28 cellular contexts compared by ENCODE assay signal in genomic region chr5:16664368-16664767, GRCh38. TPM values are rescaled to one million over a fixed set of nuclear protein-coding genes. Genes with fewer than 3 reads are reported as not detected.
"Had no signal": no experiment of that assay in that cellular context is flagged by ENCODE, and none has a peak within 500 bp of the region (broad histone marks: within the 10 kb centered on the region; RNA-seq: fewer than 3 reads in every experiment).

No MANE protein-coding gene starts in this region.

- DNase-seq: cortex of kidney; effector memory CD8-positive, alpha-beta T cell; erythroblast; esophagus squamous epithelium; foreskin melanocyte; glutamatergic neuron; heart right ventricle; hippocampal formation; left cardiac atrium; left lung; mucosa of descending colon; naive B cell; occipital lobe; ovary; psoas muscle; right cardiac atrium; sigmoid colon; stimulated activated CD4-positive, alpha-beta T cell treated with anti-CD3 and anti-CD28 coated beads, Interleukin-2, amount 100 ng/mL, for 24 hours; stimulated activated CD4-positive, alpha-beta T cell treated with anti-CD3 and anti-CD28 coated beads, Interleukin-4, amount 100 ng/mL, for 24 hours; stimulated activated naive CD4-positive, alpha-beta T cell treated with Interleukin-2 at 50 U/mL for 16 hours; stomach; thyroid gland; trophoblast cell had no signal

- H3K4me1 Mint-ChIP-seq: naive B cell; stimulated activated effector memory CD8-positive, alpha-beta T cell treated with anti-CD3 and anti-CD28 coated beads, Interleukin-12 subunit alpha, Interleukin-12 subunit beta, amount 100 ng/mL, for 72 hours had no signal

- H3K9me3 ChIP-seq: esophagus squamous epithelium, heart right ventricle, left lung, mucosa of descending colon, ovary, psoas muscle, sigmoid colon, stomach, thyroid gland had no signal

- H3K9me3 Mint-ChIP-seq: effector memory CD8-positive, alpha-beta T cell; mesothelial cell of epicardium; naive B cell; stimulated activated effector memory CD8-positive, alpha-beta T cell treated with anti-CD3 and anti-CD28 coated beads, Interleukin-12 subunit alpha, Interleukin-12 subunit beta, amount 100 ng/mL, for 72 hours had no signal

- ATAC-seq: effector memory CD8-positive, alpha-beta T cell; heart right ventricle; left cardiac atrium; left lung; mucosa of descending colon; natural killer cell treated with Interleukin-12 subunit alpha and Interleukin-12 subunit beta and Interleukin-15 and Interleukin-18, amount 100 ng/mL, for 72 hours; psoas muscle; right cardiac atrium; stimulated activated effector memory CD8-positive, alpha-beta T cell treated with anti-CD3 and anti-CD28 coated beads, Interleukin-12 subunit alpha, Interleukin-12 subunit beta, amount 100 ng/mL, for 72 hours had no signal

- H3K4me3 Mint-ChIP-seq: effector memory CD8-positive, alpha-beta T cell; mesothelial cell of epicardium; naive B cell; natural killer cell treated with Interleukin-12 subunit alpha and Interleukin-12 subunit beta and Interleukin-15 and Interleukin-18, amount 100 ng/mL, for 72 hours; stimulated activated effector memory CD8-positive, alpha-beta T cell treated with anti-CD3 and anti-CD28 coated beads, Interleukin-12 subunit alpha, Interleukin-12 subunit beta, amount 100 ng/mL, for 72 hours had no signal

- H3K27me3 ChIP-seq: esophagus squamous epithelium, heart right ventricle, left lung, ovary, sigmoid colon, stomach, thyroid gland had no signal

- H3K27ac Mint-ChIP-seq: effector memory CD8-positive, alpha-beta T cell; naive B cell; natural killer cell treated with Interleukin-12 subunit alpha and Interleukin-12 subunit beta and Interleukin-15 and Interleukin-18, amount 100 ng/mL, for 72 hours; stimulated activated effector memory CD8-positive, alpha-beta T cell treated with anti-CD3 and anti-CD28 coated beads, Interleukin-12 subunit alpha, Interleukin-12 subunit beta, amount 100 ng/mL, for 72 hours had no signal

- H3K36me3 Mint-ChIP-seq: naive B cell; natural killer cell treated with Interleukin-12 subunit alpha and Interleukin-12 subunit beta and Interleukin-15 and Interleukin-18, amount 100 ng/mL, for 72 hours; stimulated activated effector memory CD8-positive, alpha-beta T cell treated with anti-CD3 and anti-CD28 coated beads, Interleukin-12 subunit alpha, Interleukin-12 subunit beta, amount 100 ng/mL, for 72 hours had no signal

- H3K36me3 ChIP-seq: ovary, sigmoid colon had no signal

- H3K27ac ChIP-seq: esophagus squamous epithelium, heart right ventricle, left lung, ovary, psoas muscle, sigmoid colon, stomach, thyroid gland had no signal

- H3K27me3 Mint-ChIP-seq: natural killer cell treated with Interleukin-12 subunit alpha and Interleukin-12 subunit beta and Interleukin-15 and Interleukin-18, amount 100 ng/mL, for 72 hours had no signal

- H3K4me3 ChIP-seq: esophagus squamous epithelium, heart right ventricle, left lung, mucosa of descending colon, ovary, psoas muscle, sigmoid colon, stomach, thyroid gland had no signal

RNA-seq across cellular contexts. Expression of gene RETREG1, which starts 47.6 kb away (rescaled TPM):
- total RNA-seq: dermis microvascular lymphatic vessel endothelial cell, lung microvascular endothelial cell had no signal
